Comparison of ENCODE assay signal across 27 cellular contexts in the genomic region with DNA sequence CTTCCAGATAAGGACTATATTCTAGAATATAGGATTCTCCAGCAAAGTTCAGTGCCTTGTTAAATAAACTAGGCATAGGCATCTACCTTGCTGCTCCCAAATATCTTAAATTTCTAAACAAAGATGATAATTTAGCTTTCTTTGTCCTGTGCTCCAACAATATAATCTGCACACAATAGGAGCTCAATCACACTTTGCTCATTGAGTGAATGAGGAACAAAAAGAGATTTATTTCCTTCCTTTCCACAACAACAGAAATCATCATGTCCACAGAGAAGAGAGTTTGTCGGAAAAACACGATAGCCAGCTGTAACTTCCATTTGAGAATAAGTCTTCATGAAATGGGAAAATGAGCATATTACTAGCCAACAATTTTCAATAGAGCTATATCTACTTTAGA.
"Had no signal": no experiment of that assay in that cellular context is flagged by ENCODE, and none has a peak within 500 bp of the region (broad histone marks: within the 10 kb centered on the region; RNA-seq: fewer than 3 reads in every experiment).

No MANE protein-coding gene starts in this region.

- H3K4me3 ChIP-seq: adrenal gland, colonic mucosa, left lung, prostate gland, smooth muscle cell, stomach, thoracic aorta had no signal

- ATAC-seq: activated CD4-positive, CD25-positive, alpha-beta regulatory T cell treated with anti-CD3 and anti-CD28 coated beads, Interleukin-2, amount 50 U/mL, for 24 hours; effector memory CD8-positive, alpha-beta T cell; esophagus mucosa; left lung; stimulated activated naive B cell treated with anti-CD40 and anti-IgM and Interleukin-4, amounts not matched to agents 10 μg/mL and 1 μg/mL and 100 μg/mL, for 72 hours had no signal

- DNase-seq: activated CD4-positive, alpha-beta T cell treated with anti-CD3 and anti-CD28 coated beads for 48 hours; activated CD4-positive, alpha-beta T cell treated with anti-CD3 and anti-CD28 coated beads, Interleukin-2, amount 50 U/mL, for 48 hours; activated CD8-positive, alpha-beta memory T cell treated with anti-CD3 and anti-CD28 coated beads for 24 hours; activated effector memory CD4-positive, alpha-beta T cell treated with anti-CD3 and anti-CD28 coated beads, Interleukin-2, amount 50 U/mL, for 16 hours; activated naive CD4-positive, alpha-beta T cell treated with anti-CD3 and anti-CD28 coated beads for 36 hours; activated naive CD8-positive, alpha-beta T cell treated with anti-CD3 and anti-CD28 coated beads for 36 hours; adrenal gland; colonic mucosa; effector memory CD8-positive, alpha-beta T cell; foreskin fibroblast; kidney glomerular epithelial cell; left lung; stimulated activated CD4-positive, alpha-beta T cell treated with anti-CD3 and anti-CD28 coated beads, Interleukin-1b, Interleukin-23, amount 100 ng/mL, for 48 hours; stimulated activated naive B cell treated with anti-CD40 and anti-IgM and Interleukin-4, amounts not matched to agents 10 μg/mL and 1 μg/mL and 100 μg/mL, for 72 hours; stomach; SW 1271; T1000; trophoblast cell; WERI-Rb-1 had no signal

- H3K9me3 ChIP-seq: adrenal gland, colonic mucosa, left lung, neutrophil, prostate gland, stomach, thoracic aorta had no signal

- H3K27me3 ChIP-seq: adrenal gland, colonic mucosa, left lung, stomach had no signal

- FAIRE-seq: astrocyte, urothelium cell line had no signal

- H3K4me2 ChIP-seq: smooth muscle cell had no signal

- H3K4me1 ChIP-seq: colonic mucosa, prostate gland had no signal

- H3K36me3 ChIP-seq: adrenal gland, colonic mucosa, left lung, neutrophil, prostate gland, stomach, thoracic aorta, WERI-Rb-1 had no signal

- H3K27ac ChIP-seq: adrenal gland, colonic mucosa, left lung, neutrophil, prostate gland, stomach, thoracic aorta, WERI-Rb-1 had no signal
